ENCODE assay signal across 8 cellular contexts in the genomic region with DNA sequence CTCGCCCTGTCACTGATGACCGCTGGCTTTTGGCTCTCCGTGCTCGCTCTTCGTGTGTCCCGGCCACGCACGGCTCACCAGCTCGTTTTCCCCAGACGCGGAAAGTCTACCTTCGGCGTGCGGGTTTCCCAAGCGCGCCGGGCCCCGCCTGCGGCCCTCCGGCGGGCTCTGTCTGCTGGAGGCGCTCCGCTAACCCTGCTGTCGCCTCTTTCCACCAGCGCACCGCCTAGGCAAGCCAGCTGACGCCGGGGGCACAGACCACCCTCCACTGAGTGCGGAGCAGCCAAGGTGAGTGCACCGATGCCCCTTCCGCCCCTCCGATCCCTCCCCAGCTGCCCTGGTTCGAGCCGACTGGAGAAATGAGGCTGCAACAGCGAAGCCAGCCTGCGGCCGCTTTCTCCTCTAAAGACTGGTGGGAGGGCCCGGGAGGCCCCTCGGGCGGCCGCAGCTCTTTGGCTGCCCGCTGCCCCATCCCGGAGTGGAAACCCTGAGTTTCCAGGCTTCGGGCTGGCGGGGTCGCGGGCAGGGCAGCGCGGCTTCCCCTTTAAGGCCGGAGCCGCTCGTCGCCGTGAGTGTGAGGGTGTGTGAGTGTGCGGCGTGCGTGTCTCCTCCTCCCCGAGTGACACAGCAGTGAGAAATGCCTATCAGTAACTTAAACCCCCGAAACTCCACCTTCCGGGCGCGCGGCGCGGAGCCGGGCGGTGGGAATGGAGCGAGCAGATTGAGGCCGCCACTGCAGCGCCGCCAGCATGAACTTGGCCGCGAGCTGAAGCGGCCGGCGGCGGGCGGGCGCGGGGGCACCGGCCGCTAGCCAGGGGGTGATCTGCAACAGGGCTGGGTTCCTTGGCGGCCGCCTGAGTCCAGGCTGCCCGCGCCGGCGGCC. TPM values are rescaled to one million over a fixed set of nuclear protein-coding genes. Genes with fewer than 3 reads are reported as not detected.
A peak's percentile ranks its signal among the peaks of the same experiment; 100 is the strongest.
DNase-seq lines count a peak whose midpoint lies in the region; ATAC-seq and TF ChIP-seq lines count a peak whose summit lies in the region.

A gene with protein sequence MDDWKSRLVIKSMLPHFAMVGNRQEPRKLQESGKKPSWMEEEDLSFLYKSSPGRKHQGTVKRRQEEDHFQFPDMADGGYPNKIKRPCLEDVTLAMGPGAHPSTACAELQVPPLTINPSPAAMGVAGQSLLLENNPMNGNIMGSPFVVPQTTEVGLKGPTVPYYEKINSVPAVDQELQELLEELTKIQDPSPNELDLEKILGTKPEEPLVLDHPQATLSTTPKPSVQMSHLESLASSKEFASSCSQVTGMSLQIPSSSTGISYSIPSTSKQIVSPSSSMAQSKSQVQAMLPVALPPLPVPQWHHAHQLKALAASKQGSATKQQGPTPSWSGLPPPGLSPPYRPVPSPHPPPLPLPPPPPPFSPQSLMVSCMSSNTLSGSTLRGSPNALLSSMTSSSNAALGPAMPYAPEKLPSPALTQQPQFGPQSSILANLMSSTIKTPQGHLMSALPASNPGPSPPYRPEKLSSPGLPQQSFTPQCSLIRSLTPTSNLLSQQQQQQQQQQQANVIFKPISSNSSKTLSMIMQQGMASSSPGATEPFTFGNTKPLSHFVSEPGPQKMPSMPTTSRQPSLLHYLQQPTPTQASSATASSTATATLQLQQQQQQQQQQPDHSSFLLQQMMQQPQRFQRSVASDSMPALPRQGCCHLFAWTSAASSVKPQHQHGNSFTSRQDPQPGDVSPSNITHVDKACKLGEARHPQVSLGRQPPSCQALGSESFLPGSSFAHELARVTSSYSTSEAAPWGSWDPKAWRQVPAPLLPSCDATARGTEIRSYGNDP (plus strand): TSS at position 719 of the 883 bp plus-strand sequence. CDS start 82,200 bp downstream, outside the sequence.

- H3K27ac ChIP-seq in neuronal stem cell (replicated peaks; ENCODE audit: low read length): no peak within 1 kb of the TSS
- peak within 1 kb of the TSS; percentile 75 to 85 (median 84) for H3K27ac ChIP-seq in upper lobe of left lung

- H2AFZ ChIP-seq in neuronal stem cell (ENCODE audit: low read length): peak within 1 kb of the TSS; percentile 93

- H2BK15ac ChIP-seq in neuronal stem cell (ENCODE audit: low read length): no peak within 1 kb of the TSS

- no peak within 1 kb of the TSS for H2BK5ac ChIP-seq in neuronal stem cell (ENCODE audit: low read length)

- H3K4me3 Mint-ChIP-seq in activated naive CD8-positive, alpha-beta T cell treated with anti-CD3 and anti-CD28 coated beads for 36 hours: peak within 1 kb of the TSS; percentile 78

- H3K4me3 ChIP-seq in neuronal stem cell (ENCODE audit: low read length in 2 of 2) (peak within 1 kb of the TSS; percentile 57 to 76), upper lobe of left lung (peak within 1 kb of the TSS; percentile 44 to 67 (median 60))

- H4K91ac ChIP-seq in neuronal stem cell (ENCODE audit: low read depth, low read length, poor library complexity): no peak within 1 kb of the TSS

- H3K79me1 ChIP-seq in neuronal stem cell (ENCODE audit: low read depth, low read length): no peaks in the 10 kb centered on the region

- no peak within 1 kb of the TSS for H2BK12ac ChIP-seq in neuronal stem cell (ENCODE audit: low read length)

- peak within 1 kb of the TSS; percentile 64 for H3K18ac ChIP-seq in neuronal stem cell (ENCODE audit: low read length)

- peaks cover 0 to 44% (median 42%) of the 10 kb centered on the region in 3 experiments for H3K27me3 ChIP-seq in neuronal stem cell (ENCODE audit: control insufficient read depth in 3 of 3, insufficient read depth in 3 of 3, low read depth in 1 of 3, low read length in 3 of 3)
- peaks cover 0 to 20% (median 0%) of the 10 kb centered on the region in 4 donors for H3K27me3 ChIP-seq in upper lobe of left lung

- peaks cover 3 to 4% of the 10 kb centered on the region in 2 donors for H3K4me1 ChIP-seq in neuronal stem cell (ENCODE audit: control insufficient read depth in 2 of 2, insufficient read depth in 1 of 2, low read depth in 1 of 2, low read length in 2 of 2)
- H3K4me1 ChIP-seq in upper lobe of left lung: peaks cover 3 to 34% (median 10%) of the 10 kb centered on the region in 4 donors

- peaks cover 30% of the 10 kb centered on the region for H3K27me3 Mint-ChIP-seq in activated naive CD8-positive, alpha-beta T cell treated with anti-CD3 and anti-CD28 coated beads for 36 hours

- no peaks in the 10 kb centered on the region for H3K36me3 Mint-ChIP-seq in activated naive CD8-positive, alpha-beta T cell treated with anti-CD3 and anti-CD28 coated beads for 36 hours

- peak; percentile 70 to 84 for ATAC-seq in upper lobe of left lung (ENCODE audit: low FRiP score in 2 of 2)

- peak within 1 kb of the TSS; percentile 70 for H3K9ac ChIP-seq in neuronal stem cell (ENCODE audit: low read depth, low read length, poor library complexity)

- H3K36me3 ChIP-seq in neuronal stem cell (replicated peaks in 1 of 2; ENCODE audit: control insufficient read depth in 2 of 2, insufficient read depth in 2 of 2, low read length in 2 of 2) (no peaks in the 10 kb centered on the region), upper lobe of left lung (no peaks in the 10 kb centered on the region)

- no peaks in the 10 kb centered on the region for H3K9me3 Mint-ChIP-seq in activated naive CD8-positive, alpha-beta T cell treated with anti-CD3 and anti-CD28 coated beads for 36 hours

- DNase-seq in NCI-H1092 treated with DMSO at 0.1 percent for 48 hours (lab: John Stamatoyannopoulos, UW): peak; percentile 11
- DNase-seq in NCI-H1092 (lab: John Stamatoyannopoulos, UW): no peak
- peak; percentile 90 for DNase-seq in RPMI7951 (ENCODE audit: low read depth)
- DNase-seq in activated naive CD8-positive, alpha-beta T cell treated with anti-CD3 and anti-CD28 coated beads for 36 hours: peak; percentile 61
- DNase-seq in glomerular visceral epithelial cell (ENCODE audit: extremely low spot score): peak; percentile 82
- DNase-seq in neuronal stem cell (ENCODE audit: low spot score): no peak
- peak; percentile 64 to 93 for DNase-seq in upper lobe of left lung
- DNase-seq in NCI-H510A treated with DMSO at 0.1 percent for 48 hours (lab: John Stamatoyannopoulos, UW): no peak

- H3K14ac ChIP-seq in neuronal stem cell (ENCODE audit: low read length): peak within 1 kb of the TSS; percentile 31

- H2BK120ac ChIP-seq in neuronal stem cell (ENCODE audit: low read depth, low read length): no peak within 1 kb of the TSS

- peak within 1 kb of the TSS; percentile 84 for H3K4me2 ChIP-seq in neuronal stem cell (ENCODE audit: insufficient read depth, low read length, poor library complexity, severe bottlenecking)

- no peak within 1 kb of the TSS for H3K4ac ChIP-seq in neuronal stem cell (ENCODE audit: low read length)

- WGBS in neuronal stem cell (ENCODE audit: extremely low coverage in 2 of 2, insufficient read length in 2 of 2, insufficient replicate concordance in 1 of 2), 2 donors: no CpG with 5 or more reads among the region's 88 CpGs
- whole genome bisulfite sequencing in upper lobe of left lung, 2 donors: 3 to 32% methylated on average over 6 to 52 of the region's 88 CpGs

- no peak within 1 kb of the TSS for H3K23ac ChIP-seq in neuronal stem cell (ENCODE audit: low read depth, low read length, poor library complexity)

- no peak within 1 kb of the TSS for H3K27ac Mint-ChIP-seq in activated naive CD8-positive, alpha-beta T cell treated with anti-CD3 and anti-CD28 coated beads for 36 hours

- peaks cover 18% of the 10 kb centered on the region for H3K4me1 Mint-ChIP-seq in activated naive CD8-positive, alpha-beta T cell treated with anti-CD3 and anti-CD28 coated beads for 36 hours

- no peak within 1 kb of the TSS for H4K8ac ChIP-seq in neuronal stem cell (ENCODE audit: low read depth, low read length)

- TF ChIP-seq POLR2A in upper lobe of left lung (IDR thresholded peaks at IDR 0.05): peak in 2 of 4 donors; percentile 52 to 72

- H2AK5ac ChIP-seq in neuronal stem cell (ENCODE audit: low read depth, low read length): no peak within 1 kb of the TSS

- peak in 1 of 6 experiments; percentile 29 for TF ChIP-seq CTCF in upper lobe of left lung (IDR thresholded peaks at IDR 0.05)

- no peak for TF ChIP-seq EP300 in upper lobe of left lung (IDR thresholded peaks at IDR 0.05)

- H3K9me3 ChIP-seq in neuronal stem cell (replicated peaks in 1 of 2; ENCODE audit: control insufficient read depth in 2 of 2, insufficient read depth in 1 of 2, low read depth in 1 of 2, low read length in 2 of 2) (no peaks in the 10 kb centered on the region), upper lobe of left lung (no peaks in the 10 kb centered on the region)

RNA-seq across cellular contexts. Expression of the gene that starts here (rescaled TPM):
- 3.4 and 5.2 TPM in 2 replicates for total RNA-seq in RPMI7951 (2014; rRNA removed; shearing (Covaris generic))
- under 1 TPM; 0.48 to 0.91 TPM for total RNA-seq in activated naive CD8-positive, alpha-beta T cell treated with anti-CD3 and anti-CD28 coated beads for 36 hours
- polyA plus RNA-seq in neuronal stem cell (2013, experiment 1 of 2): 0.18 TPM
- 0.10 TPM for polyA plus RNA-seq in neuronal stem cell (2013, experiment 2 of 2)
- 1 to 10 TPM; 1.1 to 7.8 (median 3.7) TPM for total RNA-seq in upper lobe of left lung

Comparison
In these comparisons a context has a peak if more than half of its experiments do, and no peak if none do; other contexts are left out.
1. DNase-seq: peak in NCI-H1092 treated with DMSO at 0.1 percent for 48 hours (single experiment), RPMI7951 (single experiment), glomerular visceral epithelial cell (single experiment) and upper lobe of left lung (2 of 2); none in NCI-H1092 (single experiment), neuronal stem cell (single experiment) and NCI-H510A treated with DMSO at 0.1 percent for 48 hours (single experiment).
2. Peak in DNase-seq in activated naive CD8-positive, alpha-beta T cell treated with anti-CD3 and anti-CD28 coated beads for 36 hours; RNA of the gene not detected or under 1 TPM.